In genomic region chr13:19586904-19587634, GRCh38 we compare ENCODE assay signal across 9 cellular contexts. TPM values are rescaled to one million over a fixed set of nuclear protein-coding genes. Genes with fewer than 3 reads are reported as not detected.
DNase-seq lines count a peak whose midpoint lies in the region; ATAC-seq, FAIRE-seq and TF ChIP-seq lines count a peak whose summit lies in the region.
"Had no signal": no experiment of that assay in that cellular context is flagged by ENCODE, and none has a peak within 500 bp of the region (broad histone marks: within the 10 kb centered on the region; RNA-seq: fewer than 3 reads in every experiment).

No MANE protein-coding gene starts in this region.

- ATAC-seq in GM21423 (IDR thresholded peaks at IDR 0.05; ENCODE audit: unreplicated experiment) (peak; percentile 76), WTC11 (peak; percentile 80)

- no peak for TF ChIP-seq POLR2A in H54 (IDR thresholded peaks at IDR 0.05; ENCODE audit: low read depth, low read length)

- CTCF ChIA-PET in WTC11 (lab: Charles Lee) = interaction anchor here (1.0 to 1.5 kb wide), 2 partner anchors 32 to 47 kb away, joined by 5 read pairs; partner anchors contain the start of gene MPHOSPH8

- peaks cover 13% of the 10 kb centered on the region; the same call in 1 of the 2 replicates for H3K9me3 ChIP-seq in HUES6 (ENCODE audit: control insufficient read depth, insufficient read depth, low read depth, low read length)

- peaks cover 5% of the 10 kb centered on the region; the same call in 1 of the 2 replicates for H3K4me1 ChIP-seq in HUES6 (ENCODE audit: control insufficient read depth, insufficient read depth, low read length)

- no peaks in the 10 kb centered on the region for H3K36me3 ChIP-seq in HUES6 (ENCODE audit: control insufficient read depth, insufficient read depth, low read length)

- H3K27ac Mint-ChIP-seq in WTC11 = no peak overlapping the region

- H3K9me3 Mint-ChIP-seq in WTC11 = peaks cover 83% of the 10 kb centered on the region

- no peaks in the 10 kb centered on the region for H3K27me3 ChIP-seq in HUES6 (ENCODE audit: control insufficient read depth, insufficient read depth, low read length)

- H3K9ac ChIP-seq in HUES6 (ENCODE audit: low read length) = no peak overlapping the region

- peaks cover 12% of the 10 kb centered on the region for H3K27me3 Mint-ChIP-seq in WTC11 (ENCODE audit: low read depth)

- H3K36me3 Mint-ChIP-seq in WTC11 = peaks cover 43% of the 10 kb centered on the region

- DNase-seq in ELR (ENCODE audit: low read depth) (peak; percentile 93), WTC11 (ENCODE audit: low spot score) (no peak), coronary artery (ENCODE audit: low spot score) (no peak), H54 (ENCODE audit: insufficient read length, low spot score) (no peak), NCI-H1436 (lab: John Stamatoyannopoulos, UW) (no peak)
- peak; percentile 70 for DNase-seq in stimulated activated CD4-positive, alpha-beta T cell treated with anti-CD3 and anti-CD28 coated beads, Interleukin-12 subunit alpha, Interleukin-12 subunit beta, amount 100 ng/mL, for 4 hours

- no peaks in the 10 kb centered on the region for H3K4me1 Mint-ChIP-seq in WTC11

- H3K27ac ChIP-seq in HUES6 (ENCODE audit: low read depth, low read length) (no peak overlapping the region), coronary artery (no peak overlapping the region)

- H3K4me3 Mint-ChIP-seq in WTC11 = no peak overlapping the region

- TF ChIP-seq CTCF in WTC11 (IDR thresholded peaks at IDR 0.05) = no peak
- no peak for TF ChIP-seq CTCF in coronary artery (IDR thresholded peaks at IDR 0.05)

- POLR2A ChIA-PET in WTC11 (lab: Charles Lee) = no interaction called here

- H3K4me3 ChIP-seq in HUES6 (ENCODE audit: low read depth, low read length) (peak overlapping the region; percentile 43; the same call in 1 of the 2 replicates), coronary artery (peak overlapping the region; percentile 36)

- FAIRE-seq in H54 (lab: Jason Lieb, UNC) = no peak

TF ChIP-seq in WTC11, 78 proteins besides CTCF, POLR2A, EP300 and RAD21:
- TF ChIP-seq FOXK1 (CRISPR knock-in tag; IDR thresholded peaks at IDR 0.05) (no peak), ESRRA (CRISPR knock-in tag; IDR thresholded peaks at IDR 0.05; ENCODE audit: borderline replicate concordance) (no peak), ZNF121 (CRISPR knock-in tag; IDR thresholded peaks at IDR 0.05) (no peak), ZNF263 (CRISPR knock-in tag; IDR thresholded peaks at IDR 0.05; ENCODE audit: low read depth) (no peak), ZNF219 (CRISPR knock-in tag; IDR thresholded peaks at IDR 0.05; ENCODE audit: borderline replicate concordance) (no peak), ZNF416 (CRISPR knock-in tag; IDR thresholded peaks at IDR 0.05) (no peak), NFATC4 (CRISPR knock-in tag; IDR thresholded peaks at IDR 0.05) (no peak), MAX (CRISPR knock-in tag; IDR thresholded peaks at IDR 0.05) (no peak), CBFB (CRISPR knock-in tag; IDR thresholded peaks at IDR 0.05; ENCODE audit: low read depth) (no peak), ETV6 (CRISPR knock-in tag; IDR thresholded peaks at IDR 0.05) (no peak)
- TF ChIP-seq, protein P1, sequence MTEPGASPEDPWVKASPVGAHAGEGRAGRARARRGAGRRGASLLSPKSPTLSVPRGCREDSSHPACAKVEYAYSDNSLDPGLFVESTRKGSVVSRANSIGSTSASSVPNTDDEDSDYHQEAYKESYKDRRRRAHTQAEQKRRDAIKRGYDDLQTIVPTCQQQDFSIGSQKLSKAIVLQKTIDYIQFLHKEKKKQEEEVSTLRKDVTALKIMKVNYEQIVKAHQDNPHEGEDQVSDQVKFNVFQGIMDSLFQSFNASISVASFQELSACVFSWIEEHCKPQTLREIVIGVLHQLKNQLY (CRISPR knock-in tag; IDR thresholded peaks at IDR 0.05) = no peak
- TF ChIP-seq, protein P2, sequence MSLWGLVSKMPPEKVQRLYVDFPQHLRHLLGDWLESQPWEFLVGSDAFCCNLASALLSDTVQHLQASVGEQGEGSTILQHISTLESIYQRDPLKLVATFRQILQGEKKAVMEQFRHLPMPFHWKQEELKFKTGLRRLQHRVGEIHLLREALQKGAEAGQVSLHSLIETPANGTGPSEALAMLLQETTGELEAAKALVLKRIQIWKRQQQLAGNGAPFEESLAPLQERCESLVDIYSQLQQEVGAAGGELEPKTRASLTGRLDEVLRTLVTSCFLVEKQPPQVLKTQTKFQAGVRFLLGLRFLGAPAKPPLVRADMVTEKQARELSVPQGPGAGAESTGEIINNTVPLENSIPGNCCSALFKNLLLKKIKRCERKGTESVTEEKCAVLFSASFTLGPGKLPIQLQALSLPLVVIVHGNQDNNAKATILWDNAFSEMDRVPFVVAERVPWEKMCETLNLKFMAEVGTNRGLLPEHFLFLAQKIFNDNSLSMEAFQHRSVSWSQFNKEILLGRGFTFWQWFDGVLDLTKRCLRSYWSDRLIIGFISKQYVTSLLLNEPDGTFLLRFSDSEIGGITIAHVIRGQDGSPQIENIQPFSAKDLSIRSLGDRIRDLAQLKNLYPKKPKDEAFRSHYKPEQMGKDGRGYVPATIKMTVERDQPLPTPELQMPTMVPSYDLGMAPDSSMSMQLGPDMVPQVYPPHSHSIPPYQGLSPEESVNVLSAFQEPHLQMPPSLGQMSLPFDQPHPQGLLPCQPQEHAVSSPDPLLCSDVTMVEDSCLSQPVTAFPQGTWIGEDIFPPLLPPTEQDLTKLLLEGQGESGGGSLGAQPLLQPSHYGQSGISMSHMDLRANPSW (CRISPR knock-in tag; conservative IDR thresholded peaks at IDR 0.05; ENCODE audit: low read depth) = no peak
- TF ChIP-seq, protein P3, sequence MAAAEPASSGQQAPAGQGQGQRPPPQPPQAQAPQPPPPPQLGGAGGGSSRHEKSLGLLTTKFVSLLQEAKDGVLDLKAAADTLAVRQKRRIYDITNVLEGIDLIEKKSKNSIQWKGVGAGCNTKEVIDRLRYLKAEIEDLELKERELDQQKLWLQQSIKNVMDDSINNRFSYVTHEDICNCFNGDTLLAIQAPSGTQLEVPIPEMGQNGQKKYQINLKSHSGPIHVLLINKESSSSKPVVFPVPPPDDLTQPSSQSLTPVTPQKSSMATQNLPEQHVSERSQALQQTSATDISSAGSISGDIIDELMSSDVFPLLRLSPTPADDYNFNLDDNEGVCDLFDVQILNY (CRISPR knock-in tag; IDR thresholded peaks at IDR 0.05) = no peak

RNA-seq across cellular contexts. Expression of gene TPTE2, which starts 25.7 kb away (rescaled TPM):
- not detected in 3 replicates for total RNA-seq in WTC11 (2021)
- total RNA-seq: T-helper 2 cell treated with Interferon-gamma antibody and Interleukin-4, amounts not matched to agents 100 ng/mL and 5 ng/mL, for 36 hours had no signal

RNA-seq across cellular contexts. Expression of gene MPHOSPH8, which starts 46.4 kb away (rescaled TPM):
- 18.2 to 18.5 TPM (median 18.3 TPM) in 3 replicates for total RNA-seq in WTC11 (2021)

Comparison
In these comparisons a context has a peak if more than half of its experiments do, and no peak if none do; other contexts are left out.
1. DNase-seq: peak in ELR (single experiment) and stimulated activated CD4-positive, alpha-beta T cell treated with anti-CD3 and anti-CD28 coated beads, Interleukin-12 subunit alpha, Interleukin-12 subunit beta, amount 100 ng/mL, for 4 hours (single experiment); none in WTC11 (single experiment), coronary artery (single experiment), H54 (single experiment) and NCI-H1436 (single experiment).